In genomic region chr5:35035929-35036328, GRCh38 we compare ENCODE assay signal across 3 cellular contexts. TPM values are rescaled to one million over a fixed set of nuclear protein-coding genes. Genes with fewer than 3 reads are reported as not detected.
"Had no signal": no experiment of that assay in that cellular context is flagged by ENCODE, and none has a peak within 500 bp of the region (broad histone marks: within the 10 kb centered on the region; RNA-seq: fewer than 3 reads in every experiment).

No MANE protein-coding gene starts in this region.

RNA-seq across cellular contexts. Expression of gene AGXT2, which starts 11.8 kb away (rescaled TPM):
- total RNA-seq: LHCN-M2, MCF 10A, NCI-H460 had no signal
